Comparison of ENCODE assay signal across 1 cellular context in the genomic region with DNA sequence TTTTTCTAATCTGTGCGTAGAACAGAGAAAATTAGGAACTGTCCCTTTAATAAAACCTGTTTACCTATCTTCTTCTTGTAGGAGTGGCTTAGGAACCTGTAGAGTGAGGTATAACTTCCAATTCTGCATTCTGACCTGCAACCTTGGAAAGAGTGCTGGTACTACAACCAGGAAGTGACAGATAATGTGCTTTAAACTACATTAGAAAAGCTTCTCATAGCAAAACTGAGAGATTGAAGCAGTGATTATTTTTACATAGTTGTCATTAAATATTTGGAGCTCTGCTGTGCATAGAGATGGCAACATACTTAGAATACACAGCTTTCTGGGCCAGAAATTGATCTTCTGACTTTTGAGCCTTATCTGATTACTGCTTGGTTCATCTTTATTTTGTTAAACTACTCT.
TF ChIP-seq lines count a peak whose summit lies in the region.

No MANE protein-coding gene starts in this region.

TF ChIP-seq in HCT116, 20 proteins besides CTCF, POLR2A, EP300 and RAD21 (continued from another document):
- TF ChIP-seq, protein P1, sequence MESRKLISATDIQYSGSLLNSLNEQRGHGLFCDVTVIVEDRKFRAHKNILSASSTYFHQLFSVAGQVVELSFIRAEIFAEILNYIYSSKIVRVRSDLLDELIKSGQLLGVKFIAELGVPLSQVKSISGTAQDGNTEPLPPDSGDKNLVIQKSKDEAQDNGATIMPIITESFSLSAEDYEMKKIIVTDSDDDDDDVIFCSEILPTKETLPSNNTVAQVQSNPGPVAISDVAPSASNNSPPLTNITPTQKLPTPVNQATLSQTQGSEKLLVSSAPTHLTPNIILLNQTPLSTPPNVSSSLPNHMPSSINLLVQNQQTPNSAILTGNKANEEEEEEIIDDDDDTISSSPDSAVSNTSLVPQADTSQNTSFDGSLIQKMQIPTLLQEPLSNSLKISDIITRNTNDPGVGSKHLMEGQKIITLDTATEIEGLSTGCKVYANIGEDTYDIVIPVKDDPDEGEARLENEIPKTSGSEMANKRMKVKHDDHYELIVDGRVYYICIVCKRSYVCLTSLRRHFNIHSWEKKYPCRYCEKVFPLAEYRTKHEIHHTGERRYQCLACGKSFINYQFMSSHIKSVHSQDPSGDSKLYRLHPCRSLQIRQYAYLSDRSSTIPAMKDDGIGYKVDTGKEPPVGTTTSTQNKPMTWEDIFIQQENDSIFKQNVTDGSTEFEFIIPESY (IDR thresholded peaks at IDR 0.05; ENCODE audit: extremely low read depth, insufficient replicate concordance, low read length) = no peak
- peak; percentile 39; the same call in 1 of the 2 replicates for TF ChIP-seq CBX3 (IDR thresholded peaks at IDR 0.05; ENCODE audit: low read depth)
- no peak for TF ChIP-seq TCF7L2 (IDR thresholded peaks at IDR 0.05; ENCODE audit: borderline replicate concordance, extremely low read depth, insufficient read depth, insufficient read length)
- no peak for TF ChIP-seq JUND (IDR thresholded peaks at IDR 0.05)
- TF ChIP-seq SP1 (IDR thresholded peaks at IDR 0.05; ENCODE audit: low read depth) = peak; percentile 55
- TF ChIP-seq, protein P2, sequence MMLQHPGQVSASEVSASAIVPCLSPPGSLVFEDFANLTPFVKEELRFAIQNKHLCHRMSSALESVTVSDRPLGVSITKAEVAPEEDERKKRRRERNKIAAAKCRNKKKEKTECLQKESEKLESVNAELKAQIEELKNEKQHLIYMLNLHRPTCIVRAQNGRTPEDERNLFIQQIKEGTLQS (IDR thresholded peaks at IDR 0.05) = no peak
- TF ChIP-seq, protein P3, sequence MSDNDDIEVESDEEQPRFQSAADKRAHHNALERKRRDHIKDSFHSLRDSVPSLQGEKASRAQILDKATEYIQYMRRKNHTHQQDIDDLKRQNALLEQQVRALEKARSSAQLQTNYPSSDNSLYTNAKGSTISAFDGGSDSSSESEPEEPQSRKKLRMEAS (IDR thresholded peaks at IDR 0.05) = peak; percentile 21; the same call in 1 of the 2 replicates
